Comparison of ENCODE assay signal across 30 cellular contexts in genomic region chr1:14973773-14974172, GRCh38.
"Had no signal": no experiment of that assay in that cellular context is flagged by ENCODE, and none has a peak within 500 bp of the region (broad histone marks: within the 10 kb centered on the region; RNA-seq: fewer than 3 reads in every experiment).

No MANE protein-coding gene starts in this region.

- H3K36me3 ChIP-seq: breast epithelium had no signal

- H3K27ac Mint-ChIP-seq: activated CD4-positive, alpha-beta T cell treated with anti-CD3 and anti-CD28 coated beads, Interleukin-2, amount 10 ng/mL, durations not matched to agents 24 days and 14 days; activated CD8-positive, alpha-beta T cell treated with anti-CD3 and anti-CD28 coated beads for 36 hours; activated naive CD4-positive, alpha-beta T cell treated with anti-CD3 and anti-CD28 coated beads, Interleukin-2, amount 50 U/mL, for 24 hours; activated naive CD8-positive, alpha-beta T cell treated with anti-CD3 and anti-CD28 coated beads, Interleukin-2, amount 10 ng/mL, durations not matched to agents 7 days and 5 days; activated T-cell treated with anti-CD3 and anti-CD28 coated beads, Interleukin-2, amount 50 U/mL, for 72 hours; activated T-helper 2 cell treated with anti-CD3 and anti-CD28 coated beads, Interferon-gamma antibody, Interleukin-2, Interleukin-4, amounts not matched to agents 10 μg/mL and 5 μg/mL and 100 μg/mL, durations not matched to agents 14 hours and 24 hours and 36 hours had no signal

- H3K4me3 ChIP-seq: body of pancreas, breast epithelium, PC-9 had no signal

- H3K36me3 Mint-ChIP-seq: activated naive CD4-positive, alpha-beta T cell treated with anti-CD3 and anti-CD28 coated beads, Interleukin-2, amount 50 U/mL, for 24 hours; activated naive CD8-positive, alpha-beta T cell treated with anti-CD3 and anti-CD28 coated beads, Interleukin-2, amount 10 ng/mL, durations not matched to agents 7 days and 5 days had no signal

- H3K4me1 ChIP-seq: body of pancreas had no signal

- H3K9me3 ChIP-seq: body of pancreas had no signal

- H3K9me3 Mint-ChIP-seq: activated naive CD4-positive, alpha-beta T cell treated with anti-CD3 and anti-CD28 coated beads, Interleukin-2, amount 50 U/mL, for 24 hours had no signal

- H3K4me3 Mint-ChIP-seq: activated CD4-positive, alpha-beta T cell treated with anti-CD3 and anti-CD28 coated beads, Interleukin-2, amount 10 ng/mL, durations not matched to agents 24 days and 14 days; activated CD8-positive, alpha-beta T cell treated with anti-CD3 and anti-CD28 coated beads for 36 hours; activated naive CD4-positive, alpha-beta T cell treated with anti-CD3 and anti-CD28 coated beads, Interleukin-2, amount 50 U/mL, for 24 hours; activated naive CD8-positive, alpha-beta T cell treated with anti-CD3 and anti-CD28 coated beads, Interleukin-2, amount 10 ng/mL, durations not matched to agents 7 days and 5 days; activated T-cell treated with anti-CD3 and anti-CD28 coated beads, Interleukin-2, amount 50 U/mL, for 72 hours had no signal

- H3K27ac ChIP-seq: body of pancreas, breast epithelium, PC-9 had no signal

- H3K27me3 ChIP-seq: body of pancreas, breast epithelium had no signal

- DNase-seq: activated CD4-positive, alpha-beta T cell treated with anti-CD3 and anti-CD28 coated beads, Interleukin-2, amount 10 ng/mL, durations not matched to agents 24 days and 14 days; activated CD4-positive, alpha-beta T cell treated with anti-CD3 and anti-CD28 coated beads, Interleukin-2, amount 50 U/mL, for 4 hours; activated CD8-positive, alpha-beta T cell treated with anti-CD3 and anti-CD28 coated beads for 36 hours; activated gamma-delta T cell; activated naive CD4-positive, alpha-beta T cell treated with Interleukin-2 at 50 U/mL for 16 hours; activated naive CD8-positive, alpha-beta T cell treated with anti-CD3 and anti-CD28 coated beads, Interleukin-2, amount 10 ng/mL, durations not matched to agents 7 days and 5 days; activated T-cell treated with anti-CD3 and anti-CD28 coated beads, Interleukin-2, amount 50 U/mL, for 1 hour; activated T-cell treated with anti-CD3 and anti-CD28 coated beads, Interleukin-2, amount 50 U/mL, for 72 hours; amygdala; body of pancreas; caudate nucleus; cerebellar nuclear complex; Kasumi-1; KG1; MM.1S; MV-4-11; NCI-H1092; NCI-H1436 treated with DMSO at 0.1 percent for 48 hours; NCI-H1694 treated with DMSO at 0.1 percent for 48 hours; NCI-H2029; NCI-H345; NCI-H524 treated with DMSO at 0.1 percent for 48 hours; NCI-H748 treated with DMSO at 0.1 percent for 48 hours; NK-92 treated with Interleukin-12 subunit alpha and Interleukin-12 subunit beta, amount 100 ng/mL, for 24 hours; PC-9; Right ventricle myocardium superior; T1000 had no signal

- ATAC-seq: activated CD8-positive, alpha-beta T cell treated with anti-CD3 and anti-CD28 coated beads for 36 hours; activated T-cell treated with anti-CD3 and anti-CD28 coated beads, Interleukin-2, amount 50 U/mL, for 72 hours; body of pancreas had no signal

- H3K27me3 Mint-ChIP-seq: activated CD4-positive, alpha-beta T cell treated with anti-CD3 and anti-CD28 coated beads, Interleukin-2, amount 10 ng/mL, durations not matched to agents 24 days and 14 days had no signal
